In the genomic region with DNA sequence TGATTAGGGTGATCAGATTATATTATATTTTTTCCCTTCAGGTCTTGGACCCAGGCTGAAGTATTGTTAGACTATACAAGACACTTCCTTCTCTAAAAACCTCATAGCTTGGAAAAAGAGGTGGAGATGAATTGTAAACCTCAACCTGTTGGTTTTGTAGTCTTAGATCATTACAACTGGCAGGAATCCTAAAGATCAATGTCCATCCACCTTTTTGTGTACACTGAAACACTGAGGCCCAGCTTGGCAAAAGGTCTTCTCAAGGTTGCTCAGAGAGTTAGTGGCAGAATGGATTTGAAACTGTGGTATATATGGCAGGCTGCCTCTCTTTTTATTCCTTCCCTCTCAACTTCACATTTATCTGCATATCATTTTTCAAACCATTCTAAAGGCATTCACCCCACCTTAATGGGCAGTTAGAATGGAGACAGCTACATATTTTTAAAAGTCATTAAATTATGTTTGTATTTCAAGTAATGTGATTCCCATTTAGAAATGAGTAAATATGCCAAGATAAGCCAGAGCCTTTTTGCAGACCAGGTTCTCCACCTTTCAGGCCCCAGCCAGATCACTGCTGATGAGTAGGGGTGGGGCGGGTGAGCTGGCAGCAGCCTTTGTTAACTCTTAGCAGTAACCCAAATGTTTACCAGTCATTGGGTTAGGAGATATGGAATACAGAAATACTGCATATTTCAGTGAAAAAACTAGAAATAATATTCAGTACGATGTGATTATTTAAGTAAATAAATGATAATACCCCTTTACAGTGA, we compare ENCODE assay signal across 20 cellular contexts.
DNase-seq lines count a peak whose midpoint lies in the region; ATAC-seq, FAIRE-seq and TF ChIP-seq lines count a peak whose summit lies in the region.
"Had no signal": no experiment of that assay in that cellular context is flagged by ENCODE, and none has a peak within 500 bp of the region (broad histone marks: within the 10 kb centered on the region; RNA-seq: fewer than 3 reads in every experiment).

No MANE protein-coding gene starts in this region.

- intact Hi-C loops in thyroid gland (cut with DNase I): no loop called here

- TF ChIP-seq RAD21 in liver (IDR thresholded peaks at IDR 0.05): no peak

- H3K4me1 ChIP-seq in liver (ENCODE audit: control insufficient read depth in 4 of 4, insufficient read depth in 4 of 4, low read length in 3 of 4) (peaks cover 1 to 16% (median 10%) of the 10 kb centered on the region in 4 donors), thyroid gland (no peaks in the 10 kb centered on the region)
- H3K4me1 ChIP-seq: SJSA1 had no signal

- H3K27ac Mint-ChIP-seq in mesothelial cell of epicardium: no peak overlapping the region
- H3K27ac Mint-ChIP-seq: CD4-positive, CD25-positive, alpha-beta regulatory T cell had no signal

- ATAC-seq in HG03196 (IDR thresholded peaks at IDR 0.05; ENCODE audit: unreplicated experiment) (no peak), HG02678 (IDR thresholded peaks at IDR 0.05; ENCODE audit: unreplicated experiment) (no peak)
- ATAC-seq: GM12878, Right ventricle myocardium inferior had no signal

- H3K36me3 ChIP-seq in liver (ENCODE audit: control insufficient read depth in 4 of 4, insufficient read depth in 3 of 4, low read depth in 1 of 4, low read length in 3 of 4) (no peaks in the 10 kb centered on the region), thyroid gland (no peaks in the 10 kb centered on the region)
- H3K36me3 ChIP-seq: SJSA1 had no signal

- H3K36me3 Mint-ChIP-seq in mesothelial cell of epicardium: no peaks in the 10 kb centered on the region
- H3K36me3 Mint-ChIP-seq: CD4-positive, CD25-positive, alpha-beta regulatory T cell had no signal

- FAIRE-seq in colon (lab: Jason Lieb, UNC): peak; percentile 68

- H3K4me3 Mint-ChIP-seq in mesothelial cell of epicardium: no peak overlapping the region
- H3K4me3 Mint-ChIP-seq: CD4-positive, CD25-positive, alpha-beta regulatory T cell had no signal

- H3K4me3 ChIP-seq in liver (ENCODE audit: low read depth in 1 of 3, low read length in 3 of 3) (no peak overlapping the region), thyroid gland (replicated peaks in 1 of 3) (no peak overlapping the region)
- H3K4me3 ChIP-seq: GM12878, SJSA1 had no signal

- peaks cover 11% of the 10 kb centered on the region for H3K9me3 Mint-ChIP-seq in mesothelial cell of epicardium

- H3K27me3 Mint-ChIP-seq in mesothelial cell of epicardium (ENCODE audit: low read depth): no peaks in the 10 kb centered on the region

- 39% methylated on average over 2 of the region's 2 CpGs for WGBS in liver
- 56 to 87% methylated on average over 2 of the region's 2 CpGs for WGBS in thyroid gland, 2 donors

- no peaks in the 10 kb centered on the region for H3K27me3 ChIP-seq in liver (ENCODE audit: control insufficient read depth in 4 of 4, insufficient read depth in 4 of 4, low read length in 3 of 4)
- H3K27me3 ChIP-seq in thyroid gland: no peaks in the 10 kb centered on the region
- H3K27me3 ChIP-seq: SJSA1 had no signal

- H3K4me1 Mint-ChIP-seq in mesothelial cell of epicardium: no peaks in the 10 kb centered on the region
- H3K4me1 Mint-ChIP-seq: CD4-positive, CD25-positive, alpha-beta regulatory T cell had no signal

- TF ChIP-seq POLR2A in thyroid gland (IDR thresholded peaks at IDR 0.05): no peak

- TF ChIP-seq CTCF in liver (IDR thresholded peaks at IDR 0.05; ENCODE audit: low read depth, low read length, missing input control) (no peak), thyroid gland (IDR thresholded peaks at IDR 0.05) (no peak), mesothelial cell of epicardium (IDR thresholded peaks at IDR 0.05; ENCODE audit: unreplicated experiment) (no peak)

- DNase-seq in NCI-H2196 treated with DMSO at 0.1 percent for 48 hours (lab: John Stamatoyannopoulos, UW; ENCODE audit: unreplicated experiment) (peak; percentile 19), thyroid gland (peak in 1 of 2 donors; percentile 41), mesothelial cell of epicardium (ENCODE audit: low spot score in 2 of 2, unreplicated experiment in 2 of 2) (no peak)
- DNase-seq: CD4-positive, CD25-positive, alpha-beta regulatory T cell; DMS79 treated with DMSO at 0.1 percent for 48 hours; KG1; NCI-H1092; NCI-H1436 treated with DMSO at 0.1 percent for 48 hours; NCI-H2081 treated with DMSO at 0.1 percent for 48 hours; NCI-H2171 treated with DMSO at 0.1 percent for 48 hours; NCI-H446 treated with DMSO at 0.1 percent for 48 hours; NCI-H526 treated with DMSO at 0.1 percent for 48 hours had no signal

- H3K9me3 ChIP-seq in liver (ENCODE audit: control insufficient read depth in 4 of 4, low read length in 3 of 4): peaks cover 0 to 4% (median 1%) of the 10 kb centered on the region in 4 donors
- H3K9me3 ChIP-seq in thyroid gland: no peaks in the 10 kb centered on the region
- H3K9me3 ChIP-seq: SJSA1 had no signal

- H3K27ac ChIP-seq in liver (ENCODE audit: low read depth in 1 of 2, low read length in 2 of 2) (peak overlapping the region in 1 of 2 donors; percentile 21), thyroid gland (peak overlapping the region in 2 of 3 donors; percentile 29 to 61)
- H3K27ac ChIP-seq: HL-60, SJSA1 had no signal

- no peak overlapping the region for H3K9ac ChIP-seq in liver (ENCODE audit: low read depth in 1 of 2, low read length in 2 of 2)

TF ChIP-seq in liver, 16 proteins besides CTCF, POLR2A, EP300 and RAD21:
- TF ChIP-seq YY1 (IDR thresholded peaks at IDR 0.05) (peak; percentile 35), FOXA1 (IDR thresholded peaks at IDR 0.05) (no peak), TAF1 (conservative IDR thresholded peaks at IDR 0.05) (no peak), JUND (IDR thresholded peaks at IDR 0.05) (peak in 1 of 2 donors; percentile 24), HNF4G (IDR thresholded peaks at IDR 0.05) (peak; percentile 70), NR2F2 (IDR thresholded peaks at IDR 0.05) (no peak), EGR1 (IDR thresholded peaks at IDR 0.05; ENCODE audit: low read depth in 2 of 2) (no peak), FOXA2 (IDR thresholded peaks at IDR 0.05) (peak; percentile 32), HNF4A (conservative IDR thresholded peaks at IDR 0.05) (peak; percentile 75 to 87), RXRA (IDR thresholded peaks at IDR 0.05) (peak; percentile 33 to 43), GABPA (IDR thresholded peaks at IDR 0.05 in 1 of 2, conservative IDR thresholded peaks at IDR 0.05 in 1 of 2) (no peak), SP1 (IDR thresholded peaks at IDR 0.05) (peak; percentile 78)
- TF ChIP-seq, protein P1, sequence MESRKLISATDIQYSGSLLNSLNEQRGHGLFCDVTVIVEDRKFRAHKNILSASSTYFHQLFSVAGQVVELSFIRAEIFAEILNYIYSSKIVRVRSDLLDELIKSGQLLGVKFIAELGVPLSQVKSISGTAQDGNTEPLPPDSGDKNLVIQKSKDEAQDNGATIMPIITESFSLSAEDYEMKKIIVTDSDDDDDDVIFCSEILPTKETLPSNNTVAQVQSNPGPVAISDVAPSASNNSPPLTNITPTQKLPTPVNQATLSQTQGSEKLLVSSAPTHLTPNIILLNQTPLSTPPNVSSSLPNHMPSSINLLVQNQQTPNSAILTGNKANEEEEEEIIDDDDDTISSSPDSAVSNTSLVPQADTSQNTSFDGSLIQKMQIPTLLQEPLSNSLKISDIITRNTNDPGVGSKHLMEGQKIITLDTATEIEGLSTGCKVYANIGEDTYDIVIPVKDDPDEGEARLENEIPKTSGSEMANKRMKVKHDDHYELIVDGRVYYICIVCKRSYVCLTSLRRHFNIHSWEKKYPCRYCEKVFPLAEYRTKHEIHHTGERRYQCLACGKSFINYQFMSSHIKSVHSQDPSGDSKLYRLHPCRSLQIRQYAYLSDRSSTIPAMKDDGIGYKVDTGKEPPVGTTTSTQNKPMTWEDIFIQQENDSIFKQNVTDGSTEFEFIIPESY (IDR thresholded peaks at IDR 0.05): no peak
- TF ChIP-seq, protein P2, sequence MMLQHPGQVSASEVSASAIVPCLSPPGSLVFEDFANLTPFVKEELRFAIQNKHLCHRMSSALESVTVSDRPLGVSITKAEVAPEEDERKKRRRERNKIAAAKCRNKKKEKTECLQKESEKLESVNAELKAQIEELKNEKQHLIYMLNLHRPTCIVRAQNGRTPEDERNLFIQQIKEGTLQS (IDR thresholded peaks at IDR 0.05): no peak
- TF ChIP-seq, protein P3, sequence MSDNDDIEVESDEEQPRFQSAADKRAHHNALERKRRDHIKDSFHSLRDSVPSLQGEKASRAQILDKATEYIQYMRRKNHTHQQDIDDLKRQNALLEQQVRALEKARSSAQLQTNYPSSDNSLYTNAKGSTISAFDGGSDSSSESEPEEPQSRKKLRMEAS (IDR thresholded peaks at IDR 0.05): no peak
- TF ChIP-seq, protein P4, sequence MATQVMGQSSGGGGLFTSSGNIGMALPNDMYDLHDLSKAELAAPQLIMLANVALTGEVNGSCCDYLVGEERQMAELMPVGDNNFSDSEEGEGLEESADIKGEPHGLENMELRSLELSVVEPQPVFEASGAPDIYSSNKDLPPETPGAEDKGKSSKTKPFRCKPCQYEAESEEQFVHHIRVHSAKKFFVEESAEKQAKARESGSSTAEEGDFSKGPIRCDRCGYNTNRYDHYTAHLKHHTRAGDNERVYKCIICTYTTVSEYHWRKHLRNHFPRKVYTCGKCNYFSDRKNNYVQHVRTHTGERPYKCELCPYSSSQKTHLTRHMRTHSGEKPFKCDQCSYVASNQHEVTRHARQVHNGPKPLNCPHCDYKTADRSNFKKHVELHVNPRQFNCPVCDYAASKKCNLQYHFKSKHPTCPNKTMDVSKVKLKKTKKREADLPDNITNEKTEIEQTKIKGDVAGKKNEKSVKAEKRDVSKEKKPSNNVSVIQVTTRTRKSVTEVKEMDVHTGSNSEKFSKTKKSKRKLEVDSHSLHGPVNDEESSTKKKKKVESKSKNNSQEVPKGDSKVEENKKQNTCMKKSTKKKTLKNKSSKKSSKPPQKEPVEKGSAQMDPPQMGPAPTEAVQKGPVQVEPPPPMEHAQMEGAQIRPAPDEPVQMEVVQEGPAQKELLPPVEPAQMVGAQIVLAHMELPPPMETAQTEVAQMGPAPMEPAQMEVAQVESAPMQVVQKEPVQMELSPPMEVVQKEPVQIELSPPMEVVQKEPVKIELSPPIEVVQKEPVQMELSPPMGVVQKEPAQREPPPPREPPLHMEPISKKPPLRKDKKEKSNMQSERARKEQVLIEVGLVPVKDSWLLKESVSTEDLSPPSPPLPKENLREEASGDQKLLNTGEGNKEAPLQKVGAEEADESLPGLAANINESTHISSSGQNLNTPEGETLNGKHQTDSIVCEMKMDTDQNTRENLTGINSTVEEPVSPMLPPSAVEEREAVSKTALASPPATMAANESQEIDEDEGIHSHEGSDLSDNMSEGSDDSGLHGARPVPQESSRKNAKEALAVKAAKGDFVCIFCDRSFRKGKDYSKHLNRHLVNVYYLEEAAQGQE (IDR thresholded peaks at IDR 0.05): peak; percentile 37
